In the genomic region with DNA sequence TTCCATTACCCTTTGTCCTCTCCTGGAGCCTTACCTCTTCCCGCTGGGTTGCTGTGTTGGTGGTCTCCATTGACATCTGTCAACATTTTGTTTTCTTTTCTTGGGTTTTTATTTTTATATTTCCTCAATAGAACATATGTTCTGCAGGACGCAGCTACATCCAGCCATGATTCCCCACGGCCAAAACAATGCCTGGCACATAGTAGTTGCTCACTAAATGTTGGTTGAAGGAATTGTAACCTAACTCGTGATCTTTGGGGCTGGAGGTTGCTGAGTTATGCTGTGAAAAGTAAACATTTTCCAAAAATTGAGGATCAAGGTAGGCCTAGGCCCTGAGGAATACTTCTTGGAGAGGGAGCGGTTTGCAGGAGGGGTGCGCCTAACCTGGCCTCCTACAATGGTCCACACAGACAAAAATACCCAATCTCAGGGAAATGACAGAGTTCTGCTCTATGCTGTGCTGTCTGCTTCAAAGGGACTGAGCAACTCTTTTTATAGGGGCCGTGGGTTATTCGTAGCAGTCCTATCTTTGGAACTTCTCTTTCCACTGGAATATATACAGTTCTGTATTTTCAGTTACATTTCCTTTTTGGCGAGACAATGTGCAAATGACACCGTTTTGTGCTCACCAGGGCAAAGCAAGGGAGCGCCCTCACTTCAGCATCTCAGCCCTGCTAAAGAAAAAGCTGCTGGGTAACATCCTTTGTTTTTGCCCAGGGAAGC, we compare ENCODE assay signal across 13 cellular contexts. TPM values are rescaled to one million over a fixed set of nuclear protein-coding genes. Genes with fewer than 3 reads are reported as not detected.
DNase-seq lines count a peak whose midpoint lies in the region; TF ChIP-seq lines count a peak whose summit lies in the region.
"Had no signal": no experiment of that assay in that cellular context is flagged by ENCODE, and none has a peak within 500 bp of the region (broad histone marks: within the 10 kb centered on the region; RNA-seq: fewer than 3 reads in every experiment).

No MANE protein-coding gene starts in this region.

- TF ChIP-seq CTCF in left ventricle myocardium inferior (IDR thresholded peaks at IDR 0.05; ENCODE audit: borderline replicate concordance) (no peak), ovary (IDR thresholded peaks at IDR 0.05) (no peak), WERI-Rb-1 (IDR thresholded peaks at IDR 0.05; ENCODE audit: low read depth, low read length) (no peak)

- no peak for TF ChIP-seq POLR2A in ovary (IDR thresholded peaks at IDR 0.05)

- H3K4me3 ChIP-seq in left ventricle myocardium inferior (peak overlapping the region; percentile 72), ovary (peak overlapping the region; percentile 53), WERI-Rb-1 (ENCODE audit: low read depth, low read length) (no peak overlapping the region)

- TF ChIP-seq EP300 in ovary (IDR thresholded peaks at IDR 0.05) = no peak

- H3K36me3 ChIP-seq in left ventricle myocardium inferior (no peaks in the 10 kb centered on the region), ovary (no peaks in the 10 kb centered on the region), WERI-Rb-1 (no peaks in the 10 kb centered on the region)

- intact Hi-C loops in left ventricle myocardium inferior (cut with micrococcal nuclease) = no loop called here
- intact Hi-C loops in cardiac septum (cut with DNase I) = no loop called here
- intact Hi-C loops in ovary (cut with DNase I) = loop anchor here in 1 of 4 donors (10.0 kb wide), 1 partner anchor 80 kb away; no protein-coding TSS in a partner anchor

- H3K9me3 ChIP-seq in left ventricle myocardium inferior (replicated peaks) (no peaks in the 10 kb centered on the region), ovary (no peaks in the 10 kb centered on the region), WERI-Rb-1 (ENCODE audit: severe bottlenecking) (no peaks in the 10 kb centered on the region)

- H3K4me1 ChIP-seq in left ventricle myocardium inferior (peaks cover 50% of the 10 kb centered on the region), ovary (ENCODE audit: insufficient read depth) (peaks cover 3% of the 10 kb centered on the region)

- 53 to 71% (median 69%) methylated on average over 11 of the region's 11 CpGs for WGBS in ovary, 3 donors

- H3K27ac ChIP-seq in left ventricle myocardium inferior (replicated peaks) (peak overlapping the region; percentile 81), ovary (peak overlapping the region in 1 of 2 donors; percentile 91), WERI-Rb-1 (no peak overlapping the region)

- DNase-seq in left ventricle myocardium inferior (no peak), cardiac septum (ENCODE audit: low spot score) (no peak), globus pallidus (ENCODE audit: low spot score) (peak; percentile 55), ovary (no peak), GM19240 (ENCODE audit: insufficient read length, low spot score) (no peak), WERI-Rb-1 (no peak), ecto neural progenitor cell (ENCODE audit: low spot score) (no peak)
- DNase-seq in stimulated activated CD4-positive, alpha-beta T cell treated with anti-CD3 and anti-CD28 coated beads, Interleukin-2, amount 100 ng/mL, for 24 hours = no peak
- DNase-seq: DMS79; effector memory CD4-positive, alpha-beta T cell; naive thymus-derived CD4-positive, alpha-beta T cell; NCI-H2171; OCI-M1 had no signal

- H3K27me3 ChIP-seq in left ventricle myocardium inferior (ENCODE audit: low read depth) = peaks cover 40% of the 10 kb centered on the region
- no peaks in the 10 kb centered on the region for H3K27me3 ChIP-seq in ovary
- no peaks in the 10 kb centered on the region for H3K27me3 ChIP-seq in WERI-Rb-1 (ENCODE audit: insufficient read depth, low read depth, severe bottlenecking)

RNA-seq across cellular contexts. Expression of a gene that starts 1.4 kb away (rescaled TPM):
- total RNA-seq in left ventricle myocardium inferior (16.7 TPM), cardiac septum (14.9 TPM), ovary (10 to 100 TPM; 17.6 to 65.4 (median 41.4) TPM)
- 10 to 100 TPM; 32.0 to 59.0 TPM for polyA plus RNA-seq in ovary
- polyA plus RNA-seq: naive thymus-derived CD4-positive, alpha-beta T cell had no signal
